1 cellular context compared by ENCODE assay signal in the genomic region with DNA sequence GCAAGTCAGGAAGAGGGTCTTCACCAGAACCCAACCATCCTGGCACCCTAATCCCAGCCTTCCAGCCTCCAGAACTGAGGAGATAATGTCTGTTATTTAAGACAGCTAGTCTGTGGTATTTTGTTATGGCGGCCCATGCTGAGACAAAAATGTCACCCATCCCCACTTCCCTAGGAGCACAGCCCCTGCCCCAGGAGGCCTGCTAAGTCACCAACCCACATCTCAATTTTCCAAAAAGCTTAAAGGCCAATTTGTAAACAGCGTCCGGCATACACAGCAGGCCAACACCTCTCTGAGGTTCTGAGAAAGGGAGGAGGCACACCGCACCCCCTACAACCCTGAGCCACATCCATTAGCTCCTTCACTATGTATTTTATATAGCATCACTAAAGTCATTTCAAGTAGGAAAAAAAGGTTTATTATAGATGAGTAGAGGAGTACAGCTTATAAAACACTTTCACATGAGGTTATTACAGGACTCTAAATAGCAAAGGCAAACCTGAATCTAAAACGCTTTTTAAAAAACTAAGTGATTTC.
TF ChIP-seq lines count a peak whose summit lies in the region.

No MANE protein-coding gene starts in this region.

TF ChIP-seq in GM23338, 12 proteins besides CTCF, POLR2A, EP300 and RAD21:
- TF ChIP-seq EZH2 (IDR thresholded peaks at IDR 0.05; ENCODE audit: low read depth, unreplicated experiment), result no peak
- no peak for TF ChIP-seq ZNF114 (CRISPR knock-in tag; IDR thresholded peaks at IDR 0.05)
- no peak for TF ChIP-seq JUNB (IDR thresholded peaks at IDR 0.05; ENCODE audit: unreplicated experiment)
- no peak for TF ChIP-seq EZH2phosphoT487 (IDR thresholded peaks at IDR 0.05; ENCODE audit: unreplicated experiment)
- no peak for TF ChIP-seq STAT1 (IDR thresholded peaks at IDR 0.05; ENCODE audit: unreplicated experiment)
- TF ChIP-seq, protein P1, sequence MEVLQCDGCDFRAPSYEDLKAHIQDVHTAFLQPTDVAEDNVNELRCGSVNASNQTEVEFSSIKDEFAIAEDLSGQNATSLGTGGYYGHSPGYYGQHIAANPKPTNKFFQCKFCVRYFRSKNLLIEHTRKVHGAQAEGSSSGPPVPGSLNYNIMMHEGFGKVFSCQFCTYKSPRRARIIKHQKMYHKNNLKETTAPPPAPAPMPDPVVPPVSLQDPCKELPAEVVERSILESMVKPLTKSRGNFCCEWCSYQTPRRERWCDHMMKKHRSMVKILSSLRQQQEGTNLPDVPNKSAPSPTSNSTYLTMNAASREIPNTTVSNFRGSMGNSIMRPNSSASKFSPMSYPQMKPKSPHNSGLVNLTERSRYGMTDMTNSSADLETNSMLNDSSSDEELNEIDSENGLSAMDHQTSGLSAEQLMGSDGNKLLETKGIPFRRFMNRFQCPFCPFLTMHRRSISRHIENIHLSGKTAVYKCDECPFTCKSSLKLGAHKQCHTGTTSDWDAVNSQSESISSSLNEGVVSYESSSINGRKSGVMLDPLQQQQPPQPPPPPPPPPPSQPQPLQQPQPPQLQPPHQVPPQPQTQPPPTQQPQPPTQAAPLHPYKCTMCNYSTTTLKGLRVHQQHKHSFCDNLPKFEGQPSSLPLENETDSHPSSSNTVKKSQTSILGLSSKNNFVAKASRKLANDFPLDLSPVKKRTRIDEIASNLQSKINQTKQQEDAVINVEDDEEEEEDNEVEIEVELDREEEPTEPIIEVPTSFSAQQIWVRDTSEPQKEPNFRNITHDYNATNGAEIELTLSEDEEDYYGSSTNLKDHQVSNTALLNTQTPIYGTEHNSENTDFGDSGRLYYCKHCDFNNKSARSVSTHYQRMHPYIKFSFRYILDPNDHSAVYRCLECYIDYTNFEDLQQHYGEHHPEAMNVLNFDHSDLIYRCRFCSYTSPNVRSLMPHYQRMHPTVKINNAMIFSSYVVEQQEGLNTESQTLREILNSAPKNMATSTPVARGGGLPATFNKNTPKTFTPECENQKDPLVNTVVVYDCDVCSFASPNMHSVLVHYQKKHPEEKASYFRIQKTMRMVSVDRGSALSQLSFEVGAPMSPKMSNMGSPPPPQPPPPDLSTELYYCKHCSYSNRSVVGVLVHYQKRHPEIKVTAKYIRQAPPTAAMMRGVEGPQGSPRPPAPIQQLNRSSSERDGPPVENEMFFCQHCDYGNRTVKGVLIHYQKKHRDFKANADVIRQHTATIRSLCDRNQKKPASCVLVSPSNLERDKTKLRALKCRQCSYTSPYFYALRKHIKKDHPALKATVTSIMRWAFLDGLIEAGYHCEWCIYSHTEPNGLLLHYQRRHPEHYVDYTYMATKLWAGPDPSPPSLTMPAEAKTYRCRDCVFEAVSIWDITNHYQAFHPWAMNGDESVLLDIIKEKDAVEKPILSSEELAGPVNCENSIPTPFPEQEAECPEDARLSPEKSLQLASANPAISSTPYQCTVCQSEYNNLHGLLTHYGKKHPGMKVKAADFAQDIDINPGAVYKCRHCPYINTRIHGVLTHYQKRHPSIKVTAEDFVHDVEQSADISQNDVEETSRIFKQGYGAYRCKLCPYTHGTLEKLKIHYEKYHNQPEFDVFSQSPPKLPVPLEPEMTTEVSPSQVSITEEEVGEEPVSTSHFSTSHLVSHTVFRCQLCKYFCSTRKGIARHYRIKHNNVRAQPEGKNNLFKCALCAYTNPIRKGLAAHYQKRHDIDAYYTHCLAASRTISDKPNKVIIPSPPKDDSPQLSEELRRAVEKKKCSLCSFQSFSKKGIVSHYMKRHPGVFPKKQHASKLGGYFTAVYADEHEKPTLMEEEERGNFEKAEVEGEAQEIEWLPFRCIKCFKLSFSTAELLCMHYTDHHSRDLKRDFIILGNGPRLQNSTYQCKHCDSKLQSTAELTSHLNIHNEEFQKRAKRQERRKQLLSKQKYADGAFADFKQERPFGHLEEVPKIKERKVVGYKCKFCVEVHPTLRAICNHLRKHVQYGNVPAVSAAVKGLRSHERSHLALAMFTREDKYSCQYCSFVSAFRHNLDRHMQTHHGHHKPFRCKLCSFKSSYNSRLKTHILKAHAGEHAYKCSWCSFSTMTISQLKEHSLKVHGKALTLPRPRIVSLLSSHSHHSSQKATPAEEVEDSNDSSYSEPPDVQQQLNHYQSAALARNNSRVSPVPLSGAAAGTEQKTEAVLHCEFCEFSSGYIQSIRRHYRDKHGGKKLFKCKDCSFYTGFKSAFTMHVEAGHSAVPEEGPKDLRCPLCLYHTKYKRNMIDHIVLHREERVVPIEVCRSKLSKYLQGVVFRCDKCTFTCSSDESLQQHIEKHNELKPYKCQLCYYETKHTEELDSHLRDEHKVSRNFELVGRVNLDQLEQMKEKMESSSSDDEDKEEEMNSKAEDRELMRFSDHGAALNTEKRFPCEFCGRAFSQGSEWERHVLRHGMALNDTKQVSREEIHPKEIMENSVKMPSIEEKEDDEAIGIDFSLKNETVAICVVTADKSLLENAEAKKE (CRISPR knock-in tag; IDR thresholded peaks at IDR 0.05), result no peak
- TF ChIP-seq CREB1 (CRISPR knock-in tag; IDR thresholded peaks at IDR 0.05; ENCODE audit: low read depth), result no peak
- no peak for TF ChIP-seq ZNF331 (CRISPR knock-in tag; IDR thresholded peaks at IDR 0.05; ENCODE audit: low read depth)
- TF ChIP-seq NANOG (IDR thresholded peaks at IDR 0.05; ENCODE audit: borderline replicate concordance), result no peak
- TF ChIP-seq POLR2AphosphoS5 (IDR thresholded peaks at IDR 0.05; ENCODE audit: low read depth), result no peak
- TF ChIP-seq, protein P2, sequence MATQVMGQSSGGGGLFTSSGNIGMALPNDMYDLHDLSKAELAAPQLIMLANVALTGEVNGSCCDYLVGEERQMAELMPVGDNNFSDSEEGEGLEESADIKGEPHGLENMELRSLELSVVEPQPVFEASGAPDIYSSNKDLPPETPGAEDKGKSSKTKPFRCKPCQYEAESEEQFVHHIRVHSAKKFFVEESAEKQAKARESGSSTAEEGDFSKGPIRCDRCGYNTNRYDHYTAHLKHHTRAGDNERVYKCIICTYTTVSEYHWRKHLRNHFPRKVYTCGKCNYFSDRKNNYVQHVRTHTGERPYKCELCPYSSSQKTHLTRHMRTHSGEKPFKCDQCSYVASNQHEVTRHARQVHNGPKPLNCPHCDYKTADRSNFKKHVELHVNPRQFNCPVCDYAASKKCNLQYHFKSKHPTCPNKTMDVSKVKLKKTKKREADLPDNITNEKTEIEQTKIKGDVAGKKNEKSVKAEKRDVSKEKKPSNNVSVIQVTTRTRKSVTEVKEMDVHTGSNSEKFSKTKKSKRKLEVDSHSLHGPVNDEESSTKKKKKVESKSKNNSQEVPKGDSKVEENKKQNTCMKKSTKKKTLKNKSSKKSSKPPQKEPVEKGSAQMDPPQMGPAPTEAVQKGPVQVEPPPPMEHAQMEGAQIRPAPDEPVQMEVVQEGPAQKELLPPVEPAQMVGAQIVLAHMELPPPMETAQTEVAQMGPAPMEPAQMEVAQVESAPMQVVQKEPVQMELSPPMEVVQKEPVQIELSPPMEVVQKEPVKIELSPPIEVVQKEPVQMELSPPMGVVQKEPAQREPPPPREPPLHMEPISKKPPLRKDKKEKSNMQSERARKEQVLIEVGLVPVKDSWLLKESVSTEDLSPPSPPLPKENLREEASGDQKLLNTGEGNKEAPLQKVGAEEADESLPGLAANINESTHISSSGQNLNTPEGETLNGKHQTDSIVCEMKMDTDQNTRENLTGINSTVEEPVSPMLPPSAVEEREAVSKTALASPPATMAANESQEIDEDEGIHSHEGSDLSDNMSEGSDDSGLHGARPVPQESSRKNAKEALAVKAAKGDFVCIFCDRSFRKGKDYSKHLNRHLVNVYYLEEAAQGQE (IDR thresholded peaks at IDR 0.05; ENCODE audit: unreplicated experiment), result no peak
- TF ChIP-seq, protein P3, sequence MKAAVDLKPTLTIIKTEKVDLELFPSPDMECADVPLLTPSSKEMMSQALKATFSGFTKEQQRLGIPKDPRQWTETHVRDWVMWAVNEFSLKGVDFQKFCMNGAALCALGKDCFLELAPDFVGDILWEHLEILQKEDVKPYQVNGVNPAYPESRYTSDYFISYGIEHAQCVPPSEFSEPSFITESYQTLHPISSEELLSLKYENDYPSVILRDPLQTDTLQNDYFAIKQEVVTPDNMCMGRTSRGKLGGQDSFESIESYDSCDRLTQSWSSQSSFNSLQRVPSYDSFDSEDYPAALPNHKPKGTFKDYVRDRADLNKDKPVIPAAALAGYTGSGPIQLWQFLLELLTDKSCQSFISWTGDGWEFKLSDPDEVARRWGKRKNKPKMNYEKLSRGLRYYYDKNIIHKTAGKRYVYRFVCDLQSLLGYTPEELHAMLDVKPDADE (IDR thresholded peaks at IDR 0.05), result no peak
